ENCODE assay signal across 15 cellular contexts in the genomic region with DNA sequence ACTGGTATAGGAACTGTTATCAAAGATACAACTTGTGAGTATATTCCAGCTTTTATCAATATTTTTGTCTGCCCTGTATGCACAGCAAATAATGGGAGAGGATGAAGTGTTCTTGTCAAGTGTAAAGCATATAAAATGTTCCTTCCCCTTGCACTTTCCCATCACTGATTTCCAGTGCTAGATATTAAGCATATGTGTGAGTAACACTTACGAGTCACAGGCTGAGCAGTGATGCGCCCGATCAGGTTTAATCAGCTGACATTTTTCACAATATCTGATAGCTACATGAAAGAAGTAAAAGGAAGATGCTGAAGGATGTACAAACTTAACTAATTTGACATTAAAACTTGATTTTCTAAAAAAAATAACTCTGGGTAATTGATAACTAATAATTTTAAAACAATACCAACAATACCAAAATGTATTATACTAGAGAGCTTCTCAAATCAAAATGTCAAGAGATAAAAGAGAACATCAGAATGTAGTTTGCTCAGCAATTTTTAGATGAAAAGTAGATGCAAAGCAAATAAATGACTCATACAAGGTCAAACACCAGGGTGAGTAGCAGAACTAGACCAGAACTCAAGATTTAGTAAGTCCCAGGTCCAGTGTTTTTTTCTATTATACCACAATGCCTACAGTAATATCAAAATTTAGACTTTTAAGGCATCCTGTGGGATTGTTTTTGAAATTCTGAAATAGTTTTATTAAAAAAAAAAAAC. TPM values are rescaled to one million over a fixed set of nuclear protein-coding genes. Genes with fewer than 3 reads are reported as not detected.
DNase-seq lines count a peak whose midpoint lies in the region; ATAC-seq and TF ChIP-seq lines count a peak whose summit lies in the region.
"Had no signal": no experiment of that assay in that cellular context is flagged by ENCODE, and none has a peak within 500 bp of the region (broad histone marks: within the 10 kb centered on the region; RNA-seq: fewer than 3 reads in every experiment).

No MANE protein-coding gene starts in this region.

- peaks cover 32% of the 10 kb centered on the region for H3K36me3 Mint-ChIP-seq in CD4-positive, CD25-positive, alpha-beta regulatory T cell

- no peak overlapping the region for H3K27ac ChIP-seq in CD4-positive, CD25-positive, alpha-beta regulatory T cell (ENCODE audit: insufficient read depth, low read length, poor library complexity, severe bottlenecking)
- peak overlapping the region in 1 of 5 donors; percentile 49 for H3K27ac ChIP-seq in adrenal gland
- H3K27ac ChIP-seq: body of pancreas, heart right ventricle had no signal

- 38 to 49% (median 48%) methylated on average over 3 of the region's 3 CpGs for WGBS in adrenal gland, 4 donors

- peak overlapping the region; percentile 17 to 49 (median 36) for H3K27ac Mint-ChIP-seq in CD4-positive, CD25-positive, alpha-beta regulatory T cell

- no peaks in the 10 kb centered on the region for H3K27me3 Mint-ChIP-seq in CD4-positive, CD25-positive, alpha-beta regulatory T cell
- H3K27me3 Mint-ChIP-seq: stimulated activated naive B cell treated with anti-CD40 and anti-IgM and Interleukin-4, amounts not matched to agents 10 μg/mL and 1 μg/mL and 100 μg/mL, for 72 hours had no signal

- peaks cover 21 to 40% (median 27%) of the 10 kb centered on the region in 4 donors for H3K4me1 Mint-ChIP-seq in CD4-positive, CD25-positive, alpha-beta regulatory T cell
- H3K4me1 Mint-ChIP-seq: stimulated activated naive B cell treated with anti-CD40 and anti-IgM and Interleukin-4, amounts not matched to agents 10 μg/mL and 1 μg/mL and 100 μg/mL, for 72 hours had no signal

- no peak for ATAC-seq in CD4-positive, CD25-positive, alpha-beta regulatory T cell (ENCODE audit: low read depth in 2 of 2)
- ATAC-seq in HG03175 (IDR thresholded peaks at IDR 0.05; ENCODE audit: unreplicated experiment) (no peak), GM21381 (IDR thresholded peaks at IDR 0.05; ENCODE audit: unreplicated experiment) (no peak)
- ATAC-seq: body of pancreas; heart right ventricle; stimulated activated naive B cell treated with anti-CD40 and anti-IgM and Interleukin-4, amounts not matched to agents 10 μg/mL and 1 μg/mL and 100 μg/mL, for 72 hours had no signal

- peaks cover 42% of the 10 kb centered on the region for H3K36me3 ChIP-seq in CD4-positive, CD25-positive, alpha-beta regulatory T cell (ENCODE audit: control insufficient read depth, insufficient read depth, low read length)
- H3K36me3 ChIP-seq in adrenal gland (replicated peaks in 1 of 2) (no peaks in the 10 kb centered on the region), kidney epithelial cell (ENCODE audit: control insufficient read depth, insufficient read depth, low read length) (no peaks in the 10 kb centered on the region)

- no peaks in the 10 kb centered on the region for H3K27me3 ChIP-seq in CD4-positive, CD25-positive, alpha-beta regulatory T cell (ENCODE audit: control insufficient read depth, insufficient read depth, low read length)
- H3K27me3 ChIP-seq in adrenal gland = no peaks in the 10 kb centered on the region
- H3K27me3 ChIP-seq in kidney epithelial cell (ENCODE audit: control insufficient read depth, insufficient read depth, low read length) = no peaks in the 10 kb centered on the region
- H3K27me3 ChIP-seq: body of pancreas, heart right ventricle had no signal

- no peak for DNase-seq in CD4-positive, CD25-positive, alpha-beta regulatory T cell
- peak; percentile 53 for DNase-seq in HT1080 (ENCODE audit: low read depth)
- peak in 4 of 7 donors; percentile 16 to 40 (median 27) for DNase-seq in adrenal gland
- DNase-seq in kidney epithelial cell (ENCODE audit: low read depth) = peak; percentile 26
- DNase-seq in UCSD-AML1 (lab: John Stamatoyannopoulos, UW; ENCODE audit: unreplicated experiment) = no peak
- DNase-seq in hypothalamus (lab: John Stamatoyannopoulos, UW) = no peak
- DNase-seq: activated CD4-positive, alpha-beta T cell treated with anti-CD3 and anti-CD28 coated beads for 1 hour; body of pancreas; heart right ventricle; NCI-H2081 treated with DMSO at 0.1 percent for 48 hours; small intestine; stimulated activated naive B cell treated with anti-CD40 and anti-IgM and Interleukin-4, amounts not matched to agents 10 μg/mL and 1 μg/mL and 100 μg/mL, for 72 hours had no signal

- TF ChIP-seq CTCF in adrenal gland (IDR thresholded peaks at IDR 0.05) = no peak
- TF ChIP-seq CTCF in kidney epithelial cell (IDR thresholded peaks at IDR 0.05; ENCODE audit: insufficient read depth, low read length, poor library complexity, severe bottlenecking) = no peak

- H3K9me3 Mint-ChIP-seq in CD4-positive, CD25-positive, alpha-beta regulatory T cell = peaks cover 0 to 8% (median 0%) of the 10 kb centered on the region in 7 donors

- no peak overlapping the region for H3K4me3 Mint-ChIP-seq in CD4-positive, CD25-positive, alpha-beta regulatory T cell
- H3K4me3 Mint-ChIP-seq: stimulated activated naive B cell treated with anti-CD40 and anti-IgM and Interleukin-4, amounts not matched to agents 10 μg/mL and 1 μg/mL and 100 μg/mL, for 72 hours had no signal

- H3K9me3 ChIP-seq in CD4-positive, CD25-positive, alpha-beta regulatory T cell (ENCODE audit: control insufficient read depth in 2 of 2, low read length in 2 of 2) = no peaks in the 10 kb centered on the region
- H3K9me3 ChIP-seq in adrenal gland (replicated peaks in 1 of 3) = no peaks in the 10 kb centered on the region
- H3K9me3 ChIP-seq: body of pancreas, HAP-1 had no signal

- no peak for TF ChIP-seq POLR2A in adrenal gland (IDR thresholded peaks at IDR 0.05)

- no peak overlapping the region for H3K4me3 ChIP-seq in CD4-positive, CD25-positive, alpha-beta regulatory T cell (ENCODE audit: low read depth, low read length)
- H3K4me3 ChIP-seq in adrenal gland (no peak overlapping the region), kidney epithelial cell (ENCODE audit: low read depth, low read length) (no peak overlapping the region)
- H3K4me3 ChIP-seq: body of pancreas, HAP-1, heart right ventricle had no signal

- peaks cover 10% of the 10 kb centered on the region for H3K4me1 ChIP-seq in CD4-positive, CD25-positive, alpha-beta regulatory T cell (ENCODE audit: control insufficient read depth, insufficient read depth, low read length, poor library complexity, severe bottlenecking)
- H3K4me1 ChIP-seq in adrenal gland (replicated peaks in 1 of 2) = peaks cover 0 to 11% of the 10 kb centered on the region in 2 donors
- H3K4me1 ChIP-seq: body of pancreas had no signal

- intact Hi-C loops in adrenal gland (cut with DNase I) = no loop called here

RNA-seq across cellular contexts. Expression of gene ZDHHC20, which starts 56.4 kb away (rescaled TPM):
- total RNA-seq in CD4-positive, CD25-positive, alpha-beta regulatory T cell = 84.4 TPM
- 10 to 100 TPM; 36.9 to 43.1 (median 39.4) TPM for polyA plus RNA-seq in CD4-positive, CD25-positive, alpha-beta regulatory T cell
- total RNA-seq in HT1080 (2014; rRNA removed; shearing (Covaris generic)) = 47.0 and 48.3 TPM in 2 replicates
- polyA plus RNA-seq in HT1080 (2015; cell fraction: cytosol; rRNA removed) = 44.3 and 69.7 TPM in 2 replicates
- 25.5 and 35.8 TPM in 2 replicates for polyA plus RNA-seq in HT1080 (2015; cell fraction: nucleus; rRNA removed)
- 10 to 100 TPM; 36.3 to 93.0 (median 47.3) TPM for total RNA-seq in adrenal gland
- polyA plus RNA-seq in adrenal gland = 10 to 100 TPM in 1 of 3 donors, 1 to 10 TPM in 2; 7.0 to 38.0 (median 7.5) TPM
- total RNA-seq in kidney epithelial cell = 49.6 and 51.9 TPM in 2 replicates

Comparison
In these comparisons a context has a peak if more than half of its experiments do, and no peak if none do; other contexts are left out.
1. DNase-seq: peak in HT1080 (single experiment), adrenal gland (4 of 7) and kidney epithelial cell (single experiment); none in CD4-positive, CD25-positive, alpha-beta regulatory T cell (0 of 3), UCSD-AML1 (single experiment) and hypothalamus (0 of 51).